ENCODE assay signal across 7 cellular contexts in the genomic region with DNA sequence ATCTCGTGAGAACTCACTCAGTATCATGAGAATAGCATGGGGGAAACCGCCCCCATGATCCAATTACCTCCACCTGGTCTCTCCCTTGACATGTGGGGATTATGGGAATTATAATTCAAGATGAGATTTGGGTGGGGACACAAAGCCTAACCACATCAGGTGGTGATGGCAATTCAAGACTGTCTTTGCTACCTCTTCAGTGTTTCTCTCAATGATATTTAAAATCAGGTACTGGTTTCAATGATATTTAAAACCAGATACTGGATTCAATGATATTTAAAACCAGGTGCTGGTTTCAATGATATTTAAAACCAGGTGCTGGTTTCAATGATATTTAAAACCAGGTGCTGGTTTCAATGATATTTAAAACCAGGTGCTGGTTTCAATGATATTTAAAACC.
DNase-seq lines count a peak whose midpoint lies in the region; ATAC-seq, FAIRE-seq and TF ChIP-seq lines count a peak whose summit lies in the region.
"Not testable (repeated sequence)": the region's sequence is repeated elsewhere in the genome, so short reads cannot be mapped to it uniquely, and the experiment has no call there.

No MANE protein-coding gene starts in this region.

- not testable (repeated sequence) for TF ChIP-seq EP300 in GM12878 (IDR thresholded peaks at IDR 0.05; ENCODE audit: borderline replicate concordance in 1 of 2, control insufficient read depth in 1 of 2, low read depth in 2 of 2, low read length in 2 of 2)

- not testable (repeated sequence) for H4K20me1 ChIP-seq in GM12878 (ENCODE audit: control insufficient read depth, insufficient read depth)

- not testable (repeated sequence) for H3K27me3 ChIP-seq in GM12878 (replicated peaks in 1 of 2; ENCODE audit: control insufficient read depth in 2 of 2, insufficient read depth in 2 of 2, low read length in 1 of 2)

- not testable (repeated sequence) for H3K9ac ChIP-seq in GM12878 (ENCODE audit: control insufficient read depth, insufficient read depth, low read length)

- ATAC-seq in GM19324 (IDR thresholded peaks at IDR 0.05; ENCODE audit: low FRiP score, unreplicated experiment) (peak; percentile 49), GM21529 (IDR thresholded peaks at IDR 0.05; ENCODE audit: unreplicated experiment) (peak; percentile 50), HG02798 (IDR thresholded peaks at IDR 0.05; ENCODE audit: poor library complexity, unreplicated experiment) (peak; percentile 65), HG03432 (IDR thresholded peaks at IDR 0.05; ENCODE audit: unreplicated experiment) (peak; percentile 37)
- ATAC-seq in GM12878, result not testable (repeated sequence)

- not testable (repeated sequence) for H3K4me2 ChIP-seq in GM12878 (ENCODE audit: control insufficient read depth, insufficient read depth)

- H3K4me1 ChIP-seq in GM12878 (ENCODE audit: control insufficient read depth, insufficient read depth, low read length), result not testable (repeated sequence)

- not testable (repeated sequence) for H2AFZ ChIP-seq in GM12878 (ENCODE audit: control insufficient read depth, low read depth, low read length)

- FAIRE-seq in GM12878 (lab: Jason Lieb, UNC), result not testable (repeated sequence)

- WGBS in GM12878 (ENCODE audit: insufficient coverage, insufficient replicate concordance, low lambda C conversion rate, missing lambda C conversion rate), result 0% methylated on average over 2 of the region's 2 CpGs

- not testable (repeated sequence) for H3K4me3 Mint-ChIP-seq in neural crest cell

- H3K4me1 Mint-ChIP-seq in neural crest cell, result peaks cover 13% of the 10 kb centered on the region

- intact Hi-C loops in GM12878 (cut with micrococcal nuclease; ENCODE audit: unreplicated experiment), result not testable (repeated sequence)

- SMC1A ChIA-PET in GM12878 (lab: Charles Lee; ENCODE audit: uncharacterized antibody, unreplicated experiment), result not testable (repeated sequence)

- H3K27ac Mint-ChIP-seq in neural crest cell (ENCODE audit: unreplicated experiment), result peak overlapping the region; percentile 58

- in situ Hi-C loops in GM12878 (cut with MboI), result not testable (repeated sequence)

- not testable (repeated sequence) for H3K79me2 ChIP-seq in GM12878 (ENCODE audit: control insufficient read depth, insufficient read depth, low read length)

- not testable (repeated sequence) for H3K4me3 ChIP-seq in GM12865 (ENCODE audit: low read depth, low read length); GM12878

- POLR2A ChIA-PET in GM12878 (lab: Charles Lee), result not testable (repeated sequence)

- TF ChIP-seq CTCF in GM12865 (IDR thresholded peaks at IDR 0.05; ENCODE audit: insufficient read depth, low read depth, low read length, missing control alignments); GM12878 (IDR thresholded peaks at IDR 0.05 in 2 of 3, conservative IDR thresholded peaks at IDR 0.05 in 1 of 3; ENCODE audit: control insufficient read depth in 2 of 3, extremely low read depth in 1 of 3, insufficient read depth in 1 of 3, low read depth in 3 of 3, low read length in 3 of 3); neural crest cell (conservative IDR thresholded peaks at IDR 0.05): not testable (repeated sequence)

- peak; percentile 23 for DNase-seq in GM12865 (ENCODE audit: low read depth)
- not testable (repeated sequence) for DNase-seq in GM12878 (ENCODE audit: low read depth, low spot score); neural crest cell (ENCODE audit: low read depth, low spot score)

- not testable (repeated sequence) for H3K27me3 Mint-ChIP-seq in neural crest cell (ENCODE audit: low read depth)

- TF ChIP-seq POLR2A in GM12878 (IDR thresholded peaks at IDR 0.05; ENCODE audit: low read depth, low read length), result not testable (repeated sequence)

- RAD21 ChIA-PET in GM12878 (lab: Charles Lee; ENCODE audit: unreplicated experiment), result not testable (repeated sequence)

- not testable (repeated sequence) for H3K36me3 ChIP-seq in GM12878 (ENCODE audit: control insufficient read depth in 2 of 2, insufficient read depth in 2 of 2, low read length in 1 of 2)

- BruUV-seq in GM12878 (replicated peaks; lab: Mats Ljungman, UMichigan), result not testable (repeated sequence)

- H3K27ac ChIP-seq in GM12878 (ENCODE audit: control insufficient read depth, insufficient read depth), result not testable (repeated sequence)

- TF ChIP-seq RAD21 in GM12878 (IDR thresholded peaks at IDR 0.05; ENCODE audit: insufficient read depth, low read depth, low read length), result not testable (repeated sequence)

- CTCF ChIA-PET in GM12878 (lab: Yijun Ruan, JAX), result not testable (repeated sequence)

- H3K9me3 ChIP-seq in GM12878 (replicated peaks; ENCODE audit: control insufficient read depth, insufficient read depth, low read length), result not testable (repeated sequence)

- peaks cover 34% of the 10 kb centered on the region for H3K36me3 Mint-ChIP-seq in neural crest cell (ENCODE audit: low read depth)

- peaks cover 14% of the 10 kb centered on the region for H3K9me3 Mint-ChIP-seq in neural crest cell

TF ChIP-seq in GM12878, 131 proteins besides CTCF, POLR2A, EP300 and RAD21:
- TF ChIP-seq RUNX3 (IDR thresholded peaks at IDR 0.05; ENCODE audit: low read length), result 0 out of 2 replicates have a peak, but pooled peaks have one; percentile 7
